22 cellular contexts compared by ENCODE assay signal in genomic region chr17:64159051-64159590, GRCh38. TPM values are rescaled to one million over a fixed set of nuclear protein-coding genes. Genes with fewer than 3 reads are reported as not detected.
DNase-seq lines count a peak whose midpoint lies in the region; ATAC-seq, FAIRE-seq and TF ChIP-seq lines count a peak whose summit lies in the region.
"Had no signal": no experiment of that assay in that cellular context is flagged by ENCODE, and none has a peak within 500 bp of the region (broad histone marks: within the 10 kb centered on the region; RNA-seq: fewer than 3 reads in every experiment).

No MANE protein-coding gene starts in this region.

- H3K36me3 ChIP-seq in bronchial epithelial cell (ENCODE audit: control insufficient read depth, insufficient read depth, low read length), result peaks cover 7% of the 10 kb centered on the region
- H3K36me3 ChIP-seq in neural progenitor cell, result no peaks in the 10 kb centered on the region
- peaks cover 13% of the 10 kb centered on the region for H3K36me3 ChIP-seq in upper lobe of right lung
- peaks cover 5% of the 10 kb centered on the region for H3K36me3 ChIP-seq in CD8-positive, alpha-beta T cell (ENCODE audit: insufficient read depth, low read length)
- H3K36me3 ChIP-seq: adrenal gland had no signal

- peaks cover 3% of the 10 kb centered on the region for H3K27me3 Mint-ChIP-seq in neural progenitor cell (ENCODE audit: insufficient read depth, low read depth)
- H3K27me3 Mint-ChIP-seq in CD8-positive, alpha-beta T cell (ENCODE audit: low read depth), result no peaks in the 10 kb centered on the region
- H3K27me3 Mint-ChIP-seq in T-helper 2 cell treated with Interferon-gamma antibody and Interleukin-4, amounts not matched to agents 5 μg/mL and 100 μg/mL, for 36 hours (ENCODE audit: low read depth), result no peaks in the 10 kb centered on the region
- H3K27me3 Mint-ChIP-seq: activated B cell treated with CpG ODN at 0.5 μM for 24 hours; activated CD8-positive, alpha-beta T cell treated with anti-CD3 and anti-CD28 coated beads for 36 hours; CD4-positive, alpha-beta memory T cell; memory B cell had no signal

- FAIRE-seq in bronchial epithelial cell (lab: Jason Lieb, UNC), result no peak
- FAIRE-seq: GM18507 had no signal

- H3K79me2 ChIP-seq in neural progenitor cell (ENCODE audit: low read depth), result no peaks in the 10 kb centered on the region

- H3K4me2 ChIP-seq in neural progenitor cell, result no peak overlapping the region

- H3K36me3 Mint-ChIP-seq in neural progenitor cell, result peaks cover 2% of the 10 kb centered on the region
- H3K36me3 Mint-ChIP-seq in CD8-positive, alpha-beta T cell, result peaks cover 19% of the 10 kb centered on the region
- no peaks in the 10 kb centered on the region for H3K36me3 Mint-ChIP-seq in T-helper 2 cell treated with Interferon-gamma antibody and Interleukin-4, amounts not matched to agents 5 μg/mL and 100 μg/mL, for 36 hours (ENCODE audit: low read depth)
- H3K36me3 Mint-ChIP-seq: memory B cell had no signal

- H4K20me1 ChIP-seq in neural progenitor cell (ENCODE audit: low read depth), result no peaks in the 10 kb centered on the region

- H3K9ac ChIP-seq in neural progenitor cell, result no peak overlapping the region

- no peak overlapping the region for H3K4me3 Mint-ChIP-seq in neural progenitor cell
- no peak overlapping the region for H3K4me3 Mint-ChIP-seq in CD8-positive, alpha-beta T cell
- H3K4me3 Mint-ChIP-seq in T-helper 2 cell treated with Interferon-gamma antibody and Interleukin-4, amounts not matched to agents 5 μg/mL and 100 μg/mL, for 36 hours, result no peak overlapping the region
- H3K4me3 Mint-ChIP-seq: activated B cell treated with CpG ODN at 0.5 μM for 24 hours; activated CD8-positive, alpha-beta T cell treated with anti-CD3 and anti-CD28 coated beads for 36 hours; CD4-positive, alpha-beta memory T cell; H9; memory B cell; T-helper 1 cell treated with Interleukin-12 subunit alpha and Interleukin-12 subunit beta and Interleukin-4 antibody, amounts not matched to agents 30 μg/mL and 1 μg/mL, for 36 hours had no signal

- H3K27ac Mint-ChIP-seq in neural progenitor cell, result peak overlapping the region; percentile 68
- no peak overlapping the region for H3K27ac Mint-ChIP-seq in CD8-positive, alpha-beta T cell
- H3K27ac Mint-ChIP-seq in T-helper 2 cell treated with Interferon-gamma antibody and Interleukin-4, amounts not matched to agents 5 μg/mL and 100 μg/mL, for 36 hours, result no peak overlapping the region
- H3K27ac Mint-ChIP-seq: activated B cell treated with CpG ODN at 0.5 μM for 24 hours; activated CD8-positive, alpha-beta T cell treated with anti-CD3 and anti-CD28 coated beads for 36 hours; memory B cell; T-helper 1 cell treated with Interleukin-12 subunit alpha and Interleukin-12 subunit beta and Interleukin-4 antibody, amounts not matched to agents 30 μg/mL and 1 μg/mL, for 36 hours had no signal

- no peaks in the 10 kb centered on the region for H3K9me3 Mint-ChIP-seq in neural progenitor cell
- no peaks in the 10 kb centered on the region for H3K9me3 Mint-ChIP-seq in CD8-positive, alpha-beta T cell
- H3K9me3 Mint-ChIP-seq in T-helper 2 cell treated with Interferon-gamma antibody and Interleukin-4, amounts not matched to agents 5 μg/mL and 100 μg/mL, for 36 hours, result no peaks in the 10 kb centered on the region
- H3K9me3 Mint-ChIP-seq: activated B cell treated with CpG ODN at 0.5 μM for 24 hours; activated CD8-positive, alpha-beta T cell treated with anti-CD3 and anti-CD28 coated beads for 36 hours; CD4-positive, alpha-beta memory T cell; H9; memory B cell; T-helper 1 cell treated with Interleukin-12 subunit alpha and Interleukin-12 subunit beta and Interleukin-4 antibody, amounts not matched to agents 30 μg/mL and 1 μg/mL, for 36 hours had no signal

- peak; percentile 53 for DNase-seq in NCI-H82 treated with DMSO at 0.1 percent for 48 hours (lab: John Stamatoyannopoulos, UW; ENCODE audit: unreplicated experiment)
- peak; percentile 21 for DNase-seq in bronchial epithelial cell (ENCODE audit: low read depth)
- DNase-seq in neural progenitor cell (ENCODE audit: low spot score), result peak; percentile 37
- no peak for DNase-seq in upper lobe of right lung
- no peak for DNase-seq in CD8-positive, alpha-beta T cell
- DNase-seq in pons (ENCODE audit: low spot score), result no peak
- DNase-seq in T-helper 2 cell treated with Interferon-gamma antibody and Interleukin-4, amounts not matched to agents 5 μg/mL and 100 μg/mL, for 36 hours (ENCODE audit: low spot score), result no peak
- DNase-seq: activated B cell treated with CpG ODN at 0.5 μM for 24 hours; activated CD8-positive, alpha-beta T cell treated with anti-CD3 and anti-CD28 coated beads for 36 hours; activated T-cell treated with anti-CD3 and anti-CD28 coated beads for 4 hours; CD4-positive, alpha-beta memory T cell; foreskin fibroblast; GDM1; H9; hypothalamus; NCI-H2081; NCI-H446 had no signal

- H3K27me3 ChIP-seq in bronchial epithelial cell (ENCODE audit: control insufficient read depth, insufficient read depth, low read length) (no peaks in the 10 kb centered on the region), neural progenitor cell (no peaks in the 10 kb centered on the region), upper lobe of right lung (no peaks in the 10 kb centered on the region)
- H3K27me3 ChIP-seq in CD8-positive, alpha-beta T cell (ENCODE audit: insufficient read depth, low read length), result no peaks in the 10 kb centered on the region
- H3K27me3 ChIP-seq: adrenal gland had no signal

- peaks cover 39% of the 10 kb centered on the region for H3K4me1 Mint-ChIP-seq in neural progenitor cell
- H3K4me1 Mint-ChIP-seq in CD8-positive, alpha-beta T cell (ENCODE audit: low read depth), result peaks cover 3% of the 10 kb centered on the region
- H3K4me1 Mint-ChIP-seq in T-helper 2 cell treated with Interferon-gamma antibody and Interleukin-4, amounts not matched to agents 5 μg/mL and 100 μg/mL, for 36 hours (ENCODE audit: low read depth), result peaks cover 6% of the 10 kb centered on the region
- H3K4me1 Mint-ChIP-seq: activated B cell treated with CpG ODN at 0.5 μM for 24 hours, memory B cell had no signal

- CTCF ChIA-PET in CD8-positive, alpha-beta T cell (lab: Charles Lee), result no interaction called here

- no peaks in the 10 kb centered on the region for H3K9me3 ChIP-seq in neural progenitor cell (ENCODE audit: low read depth)
- no peaks in the 10 kb centered on the region for H3K9me3 ChIP-seq in upper lobe of right lung
- no peaks in the 10 kb centered on the region for H3K9me3 ChIP-seq in CD8-positive, alpha-beta T cell (ENCODE audit: low read length)
- H3K9me3 ChIP-seq: adrenal gland had no signal

- H3K27ac ChIP-seq in neural progenitor cell (no peak overlapping the region), upper lobe of right lung (no peak overlapping the region)
- no peak overlapping the region for H3K27ac ChIP-seq in CD8-positive, alpha-beta T cell (ENCODE audit: low read depth, low read length)
- H3K27ac ChIP-seq: adrenal gland, epithelial cell of prostate had no signal

- TF ChIP-seq CTCF in bronchial epithelial cell (IDR thresholded peaks at IDR 0.05; ENCODE audit: insufficient read depth, low read length, severe bottlenecking) (no peak), neural progenitor cell (IDR thresholded peaks at IDR 0.05) (no peak), upper lobe of right lung (IDR thresholded peaks at IDR 0.05) (no peak)
- no peak for TF ChIP-seq CTCF in CD8-positive, alpha-beta T cell (IDR thresholded peaks at IDR 0.05)

- H3K4me3 ChIP-seq in bronchial epithelial cell (ENCODE audit: low read depth, low read length), result no peak overlapping the region
- H3K4me3 ChIP-seq in neural progenitor cell, result no peak overlapping the region
- no peak overlapping the region for H3K4me3 ChIP-seq in upper lobe of right lung
- H3K4me3 ChIP-seq in CD8-positive, alpha-beta T cell (ENCODE audit: low read depth, low read length), result no peak overlapping the region
- H3K4me3 ChIP-seq: adrenal gland had no signal

- intact Hi-C loops in upper lobe of right lung (cut with DNase I), result no loop called here
- intact Hi-C loops in CD8-positive, alpha-beta T cell (cut with DNase I, micrococcal nuclease), result no loop called here

- ATAC-seq in upper lobe of right lung, result peak; percentile 13
- no peak for ATAC-seq in CD8-positive, alpha-beta T cell
- ATAC-seq: activated CD8-positive, alpha-beta T cell treated with anti-CD3 and anti-CD28 coated beads for 36 hours had no signal

- H3F3A ChIP-seq in neural progenitor cell (ENCODE audit: low read depth), result no peaks in the 10 kb centered on the region

- H2AFZ ChIP-seq in neural progenitor cell (replicated peaks), result no peak overlapping the region

- H3K4me1 ChIP-seq in neural progenitor cell, result peaks cover 35% of the 10 kb centered on the region
- peaks cover 31% of the 10 kb centered on the region for H3K4me1 ChIP-seq in upper lobe of right lung
- H3K4me1 ChIP-seq in CD8-positive, alpha-beta T cell (ENCODE audit: insufficient read depth, low read length), result no peaks in the 10 kb centered on the region

- POLR2A ChIA-PET in CD8-positive, alpha-beta T cell (lab: Charles Lee), result interaction anchor here (1.1 kb wide), 1 partner anchor 14 kb away, joined by 3 read pairs; no protein-coding TSS in a partner anchor

RNA-seq across cellular contexts. Expression of gene ERN1, which starts 29.2 kb away (rescaled TPM):
- 22.1 and 35.2 TPM in 2 replicates for total RNA-seq in bronchial epithelial cell
- 2.4 and 4.3 TPM in 2 replicates for total RNA-seq in neural progenitor cell (ENCODE audit: low replicate concordance)
- total RNA-seq in upper lobe of right lung, result 52.6 TPM
- 10 to 100 TPM; 57.1 to 64.0 TPM for total RNA-seq in CD8-positive, alpha-beta T cell

Comparison
In these comparisons a context has a peak if more than half of its experiments do, and no peak if none do; other contexts are left out.
1. DNase-seq: peak in NCI-H82 treated with DMSO at 0.1 percent for 48 hours (single experiment), bronchial epithelial cell (single experiment) and neural progenitor cell (single experiment); none in upper lobe of right lung (single experiment), CD8-positive, alpha-beta T cell (0 of 7), pons (single experiment) and T-helper 2 cell treated with Interferon-gamma antibody and Interleukin-4, amounts not matched to agents 5 μg/mL and 100 μg/mL, for 36 hours (single experiment).